1 cellular context compared by ENCODE assay signal in genomic region chr4:118910221-118910620, GRCh38.
TF ChIP-seq lines count a peak whose summit lies in the region.

No MANE protein-coding gene starts in this region.

TF ChIP-seq in SK-N-SH, 30 proteins besides CTCF, POLR2A, EP300 and RAD21 (continued from another document):
- no peak for TF ChIP-seq MEF2A (IDR thresholded peaks at IDR 0.05; ENCODE audit: borderline replicate concordance, low read depth)
- TF ChIP-seq GATA2 (CRISPR knock-in tag; IDR thresholded peaks at IDR 0.05) = no peak
- TF ChIP-seq FOXM1 (IDR thresholded peaks at IDR 0.05; ENCODE audit: low read depth) = no peak
- no peak for TF ChIP-seq TAF1 (IDR thresholded peaks at IDR 0.05; ENCODE audit: borderline replicate concordance, low read depth, low read length)
- no peak for TF ChIP-seq ZBTB33 (IDR thresholded peaks at IDR 0.05; ENCODE audit: borderline replicate concordance, low read depth)
- TF ChIP-seq TEAD4 (IDR thresholded peaks at IDR 0.05; ENCODE audit: borderline replicate concordance, insufficient read depth) = no peak
- TF ChIP-seq PBX3 (IDR thresholded peaks at IDR 0.05) = no peak
- no peak for TF ChIP-seq USF1 (IDR thresholded peaks at IDR 0.05; ENCODE audit: borderline replicate concordance, low read depth)
- no peak for TF ChIP-seq NRF1 (IDR thresholded peaks at IDR 0.05; ENCODE audit: low read depth, low read length)
TF ChIP-seq in SK-N-SH: peak in this region for 0.
